20 cellular contexts compared by ENCODE assay signal in genomic region chr5:113345261-113345940, GRCh38.
DNase-seq lines count a peak whose midpoint lies in the region; ATAC-seq, FAIRE-seq and TF ChIP-seq lines count a peak whose summit lies in the region.
"Had no signal": no experiment of that assay in that cellular context is flagged by ENCODE, and none has a peak within 500 bp of the region (broad histone marks: within the 10 kb centered on the region; RNA-seq: fewer than 3 reads in every experiment).

No MANE protein-coding gene starts in this region.

- BruUV-seq in HepG2 (replicated peaks; lab: Mats Ljungman, UMichigan) = no TSS peak

- TF ChIP-seq RAD21 in HepG2 (CRISPR knock-in tag; IDR thresholded peaks at IDR 0.05) = no peak

- no peak overlapping the region for H3K27ac ChIP-seq in HepG2 (ENCODE audit: extremely low read length, insufficient read depth, low read length)
- no peak overlapping the region for H3K27ac ChIP-seq in right lobe of liver
- no peak overlapping the region for H3K27ac ChIP-seq in astrocyte (ENCODE audit: low read depth, low read length)
- H3K27ac ChIP-seq in foreskin keratinocyte = no peak overlapping the region
- H3K27ac ChIP-seq: coronary artery, uterus had no signal

- DNase-seq in HepG2 (ENCODE audit: low spot score) (no peak), right lobe of liver (no peak), astrocyte (ENCODE audit: low read depth) (peak; percentile 73), foreskin keratinocyte (peak; percentile 94 to 96), GM10266 (ENCODE audit: extremely low spot score) (no peak), urothelium cell line (ENCODE audit: low spot score) (no peak), CD14-positive monocyte (ENCODE audit: low spot score) (no peak)
- DNase-seq: ACHN; activated CD8-positive, alpha-beta memory T cell treated with anti-CD3 and anti-CD28 coated beads for 24 hours; CD4-positive, alpha-beta T cell; mesendoderm; NCI-H2081 treated with DMSO at 0.1 percent for 48 hours; NCI-H774; T-cell; uterus had no signal

- 6% methylated on average over 4 of the region's 4 CpGs for WGBS in HepG2 (ENCODE audit: low lambda C conversion rate)
- 75% methylated on average over 4 of the region's 4 CpGs for WGBS in right lobe of liver (ENCODE audit: insufficient coverage, low coverage, low lambda C conversion rate, missing lambda C conversion rate)

- no peak for TF ChIP-seq EP300 in HepG2 (IDR thresholded peaks at IDR 0.05; ENCODE audit: low read depth in 2 of 2, low read length in 2 of 2)
- no peak for TF ChIP-seq EP300 in HepG2 (CRISPR knock-in tag; IDR thresholded peaks at IDR 0.05; ENCODE audit: borderline replicate concordance)

- H3K9ac ChIP-seq in HepG2 (ENCODE audit: insufficient read depth, low read depth, low read length) (no peak overlapping the region), astrocyte (ENCODE audit: low read length) (no peak overlapping the region)

- H3K27me3 Mint-ChIP-seq in astrocyte (ENCODE audit: low read depth, unreplicated experiment) (no peaks in the 10 kb centered on the region), CD14-positive monocyte (ENCODE audit: low read depth in 3 of 3) (peaks cover 24 to 41% (median 27%) of the 10 kb centered on the region in 3 donors)

- POLR2A ChIA-PET in HepG2 (lab: Yijun Ruan, JAX) = no interaction called here

- in situ Hi-C loops in HepG2 (cut with HindIII; ENCODE audit: extremely low pct_ligation_motif_present, low pct_unique_long_range_greater_than_20kb) = no loop called here

- H3K27ac Mint-ChIP-seq in astrocyte (ENCODE audit: unreplicated experiment) (peak overlapping the region; percentile 82), CD14-positive monocyte (no peak overlapping the region)
- H3K27ac Mint-ChIP-seq: CD4-positive, alpha-beta T cell; T-cell had no signal

- ATAC-seq in HepG2 = peak; percentile 56
- ATAC-seq in right lobe of liver = no peak
- ATAC-seq in foreskin keratinocyte = peak; percentile 97
- no peak for ATAC-seq in HG03469 (IDR thresholded peaks at IDR 0.05; ENCODE audit: unreplicated experiment)
- ATAC-seq: T-cell had no signal

- H3K4me1 ChIP-seq in HepG2 (ENCODE audit: insufficient read depth, low read length) = no peaks in the 10 kb centered on the region
- H3K4me1 ChIP-seq in right lobe of liver = no peaks in the 10 kb centered on the region
- H3K4me1 ChIP-seq in astrocyte (ENCODE audit: insufficient read depth, low read length) = no peaks in the 10 kb centered on the region
- H3K4me1 ChIP-seq in foreskin keratinocyte = peaks cover 11% of the 10 kb centered on the region
- H3K4me1 ChIP-seq: uterus had no signal

- intact Hi-C loops in HepG2 (cut with micrococcal nuclease; ENCODE audit: unreplicated experiment) (no loop called here), right lobe of liver (cut with DNase I) (no loop called here), CD14-positive monocyte (cut with micrococcal nuclease) (no loop called here)

- H3K4me3 Mint-ChIP-seq in astrocyte (ENCODE audit: unreplicated experiment) (no peak overlapping the region), CD14-positive monocyte (no peak overlapping the region)
- H3K4me3 Mint-ChIP-seq: CD4-positive, alpha-beta T cell; T-cell had no signal

- no peaks in the 10 kb centered on the region for H3K36me3 ChIP-seq in HepG2 (replicated peaks in 1 of 2; ENCODE audit: control insufficient read depth in 1 of 2, insufficient read depth in 2 of 2, low read length in 2 of 2)
- no peaks in the 10 kb centered on the region for H3K36me3 ChIP-seq in right lobe of liver
- H3K36me3 ChIP-seq in astrocyte (ENCODE audit: insufficient read depth, low read length) = no peaks in the 10 kb centered on the region
- H3K36me3 ChIP-seq: uterus had no signal

- FAIRE-seq in HepG2 (lab: Jason Lieb, UNC) (no peak), astrocyte (lab: Jason Lieb, UNC) (no peak), urothelium cell line (lab: Jason Lieb, UNC) (no peak)
- FAIRE-seq: endothelial cell of umbilical vein, H1, RCC 7860 had no signal

- no peak overlapping the region for H3K4me3 ChIP-seq in HepG2 (replicated peaks in 1 of 3; ENCODE audit: insufficient read depth in 1 of 3, low read depth in 2 of 3, low read length in 3 of 3)
- no peak overlapping the region for H3K4me3 ChIP-seq in right lobe of liver
- no peak overlapping the region for H3K4me3 ChIP-seq in astrocyte (ENCODE audit: insufficient read depth, low read depth, low read length)
- H3K4me3 ChIP-seq: coronary artery, uterus had no signal

- H3K79me2 ChIP-seq in HepG2 (ENCODE audit: insufficient read depth, low read length) (no peaks in the 10 kb centered on the region), astrocyte (ENCODE audit: insufficient read depth, low read length) (no peaks in the 10 kb centered on the region)

- H3K36me3 Mint-ChIP-seq in astrocyte (ENCODE audit: low read depth, unreplicated experiment) (peaks cover 3% of the 10 kb centered on the region), CD14-positive monocyte (no peaks in the 10 kb centered on the region)
- H3K36me3 Mint-ChIP-seq: T-cell had no signal

- TF ChIP-seq POLR2A in HepG2 (IDR thresholded peaks at IDR 0.05; ENCODE audit: insufficient read depth in 1 of 2, low read depth in 2 of 2, low read length in 2 of 2) (no peak), right lobe of liver (IDR thresholded peaks at IDR 0.05) (no peak)

- no peak overlapping the region for H2AFZ ChIP-seq in HepG2 (ENCODE audit: low read length)
- H2AFZ ChIP-seq in astrocyte (ENCODE audit: low read depth, low read length) = no peak overlapping the region

- TF ChIP-seq CTCF in HepG2 (CRISPR knock-in tag; IDR thresholded peaks at IDR 0.05) (no peak), right lobe of liver (IDR thresholded peaks at IDR 0.05) (no peak), astrocyte (IDR thresholded peaks at IDR 0.05; ENCODE audit: insufficient read depth, low read depth, low read length) (no peak), foreskin keratinocyte (conservative IDR thresholded peaks at IDR 0.05) (peak; percentile 16), GM10266 (IDR thresholded peaks at IDR 0.05; ENCODE audit: control insufficient read depth, insufficient read depth, low read depth, missing control alignments) (no peak), CD14-positive monocyte (IDR thresholded peaks at IDR 0.05) (no peak)

- H3K4me1 Mint-ChIP-seq in astrocyte (ENCODE audit: low read depth, unreplicated experiment) (peaks cover 14% of the 10 kb centered on the region), CD14-positive monocyte (peaks cover 1% of the 10 kb centered on the region)
- H3K4me1 Mint-ChIP-seq: T-cell had no signal

- H3K9me3 Mint-ChIP-seq in astrocyte (ENCODE audit: unreplicated experiment) (peaks cover 10% of the 10 kb centered on the region), CD14-positive monocyte (peaks cover 0 to 5% (median 1%) of the 10 kb centered on the region in 7 donors)

- H4K20me1 ChIP-seq in HepG2 (ENCODE audit: insufficient read depth, low read length) (no peaks in the 10 kb centered on the region), astrocyte (ENCODE audit: insufficient read depth, low read length) (no peaks in the 10 kb centered on the region)

- no peak overlapping the region for H3K4me2 ChIP-seq in HepG2 (ENCODE audit: low read depth, low read length)
- H3K4me2 ChIP-seq in astrocyte (ENCODE audit: low read length) = no peak overlapping the region

- H3K9me3 ChIP-seq in HepG2 (ENCODE audit: low read length) (no peaks in the 10 kb centered on the region), right lobe of liver (no peaks in the 10 kb centered on the region), astrocyte (ENCODE audit: insufficient read depth, low read depth, low read length) (no peaks in the 10 kb centered on the region)
- H3K9me3 ChIP-seq: uterus had no signal

- CTCF ChIA-PET in HepG2 (lab: Yijun Ruan, JAX; ENCODE audit: low intra/inter-chr PET ratio, low total read pairs) = no interaction called here

- peaks cover 0 to 5% of the 10 kb centered on the region in 2 experiments; a peak in 2 of 5 replicates for H3K27me3 ChIP-seq in HepG2 (ENCODE audit: control insufficient read depth in 1 of 2, insufficient read depth in 2 of 2, low read length in 2 of 2)
- no peaks in the 10 kb centered on the region for H3K27me3 ChIP-seq in right lobe of liver
- no peaks in the 10 kb centered on the region for H3K27me3 ChIP-seq in astrocyte (ENCODE audit: insufficient read depth, low read length)
- H3K27me3 ChIP-seq in foreskin keratinocyte = no peaks in the 10 kb centered on the region
- H3K27me3 ChIP-seq: uterus had no signal

TF ChIP-seq in HepG2, 621 proteins besides CTCF, POLR2A, EP300 and RAD21:
- TF ChIP-seq ARNT (IDR thresholded peaks at IDR 0.05) (no peak), CBFB (CRISPR knock-in tag; IDR thresholded peaks at IDR 0.05) (no peak), DDIT3 (CRISPR knock-in tag; IDR thresholded peaks at IDR 0.05) (no peak), CEBPB (IDR thresholded peaks at IDR 0.05; ENCODE audit: borderline replicate concordance, low read depth, low read length) (peak; percentile 31; the same call in 1 of the 2 replicates), AGO1 (IDR thresholded peaks at IDR 0.05; ENCODE audit: low read depth, low read length, poor library complexity, severe bottlenecking) (no peak)

Comparison
In these comparisons a context has a peak if more than half of its experiments do, and no peak if none do; other contexts are left out.
1. ATAC-seq: peak in HepG2 (single experiment) and foreskin keratinocyte (single experiment); none in right lobe of liver (0 of 4) and HG03469 (single experiment).
2. DNase-seq: peak in astrocyte (single experiment) and foreskin keratinocyte (2 of 2); none in HepG2 (single experiment), right lobe of liver (0 of 3), GM10266 (single experiment), urothelium cell line (single experiment) and CD14-positive monocyte (single experiment).